Comparison of ENCODE assay signal across 17 cellular contexts in genomic region chr10:63562391-63562790, GRCh38. TPM values are rescaled to one million over a fixed set of nuclear protein-coding genes. Genes with fewer than 3 reads are reported as not detected.
A peak's percentile ranks its signal among the peaks of the same experiment; 100 is the strongest.
DNase-seq lines count a peak whose midpoint lies in the region; ATAC-seq, FAIRE-seq and TF ChIP-seq lines count a peak whose summit lies in the region.
"Had no signal": no experiment of that assay in that cellular context is flagged by ENCODE, and none has a peak within 500 bp of the region (broad histone marks: within the 10 kb centered on the region; RNA-seq: fewer than 3 reads in every experiment).

No MANE protein-coding gene starts in this region.

- H2BK20ac ChIP-seq in H9 (ENCODE audit: low read depth, low read length, poor library complexity, severe bottlenecking): no peak overlapping the region

- H3K9me1 ChIP-seq in K562 (ENCODE audit: control insufficient read depth, insufficient read depth, low read length): no peaks in the 10 kb centered on the region

- H2BK120ac ChIP-seq in H9 (ENCODE audit: low read depth, low read length, poor library complexity, severe bottlenecking): no peak overlapping the region

- DNase-seq in H9 (no peak), T-helper 17 cell (no peak), K562 (ENCODE audit: extremely low read depth in 1 of 4, low spot score in 3 of 4) (no peak)
- no peak for DNase-seq in activated naive CD4-positive, alpha-beta T cell treated with anti-CD3 and anti-CD28 coated beads, Interleukin-2, amount 10 ng/mL, durations not matched to agents 7 days and 5 days
- DNase-seq in stimulated activated CD8-positive, alpha-beta memory T cell treated with anti-CD3 and anti-CD28 coated beads, Interleukin-4, amount 100 ng/mL, for 48 hours: no peak
- DNase-seq: C1 segment of cervical spinal cord; CD4-positive, alpha-beta memory T cell; DMS79; HCEC 1CT; KBM-7 had no signal

- H3K23ac ChIP-seq in H9 (ENCODE audit: insufficient read length, low read depth, low read length): no peak overlapping the region

- H3K14ac ChIP-seq in H9 (ENCODE audit: insufficient read depth, low read length): no peak overlapping the region

- H3K4me1 Mint-ChIP-seq in H9 (peaks cover 12 to 13% of the 10 kb centered on the region in 2 experiments), T-helper 17 cell (peaks cover 32% of the 10 kb centered on the region)
- peaks cover 5% of the 10 kb centered on the region for H3K4me1 Mint-ChIP-seq in activated naive CD4-positive, alpha-beta T cell treated with anti-CD3 and anti-CD28 coated beads, Interleukin-2, amount 10 ng/mL, durations not matched to agents 7 days and 5 days
- H3K4me1 Mint-ChIP-seq: B cell had no signal

- H4K20me1 ChIP-seq in H9 (ENCODE audit: control insufficient read depth, insufficient read depth, insufficient read length) (no peaks in the 10 kb centered on the region), K562 (replicated peaks; ENCODE audit: control insufficient read depth, insufficient read depth, low read length) (no peaks in the 10 kb centered on the region)

- H3K36me3 Mint-ChIP-seq in H9 (ENCODE audit: insufficient read depth in 1 of 3, low read depth in 3 of 3) (no peaks in the 10 kb centered on the region), T-helper 17 cell (ENCODE audit: low read depth) (no peaks in the 10 kb centered on the region)
- peaks cover 4% of the 10 kb centered on the region for H3K36me3 Mint-ChIP-seq in activated naive CD4-positive, alpha-beta T cell treated with anti-CD3 and anti-CD28 coated beads, Interleukin-2, amount 10 ng/mL, durations not matched to agents 7 days and 5 days

- H3K27ac ChIP-seq in C4-2B: peak overlapping the region; percentile 79
- no peak overlapping the region for H3K27ac ChIP-seq in H9 (ENCODE audit: insufficient read length, low read depth, low read length)
- no peak overlapping the region for H3K27ac ChIP-seq in K562 (ENCODE audit: extremely low read depth, low read depth, low read length)

- H2AK5ac ChIP-seq in H9 (ENCODE audit: insufficient read length, low read length): no peak overlapping the region

- H2AFZ ChIP-seq in H9 (ENCODE audit: low read length) (no peak overlapping the region), K562 (ENCODE audit: low read depth, low read length) (no peak overlapping the region)

- TF ChIP-seq POLR2A in K562 (conservative IDR thresholded peaks at IDR 0.05): no peak

- H4K5ac ChIP-seq in H9 (ENCODE audit: insufficient read length, low read depth, low read length): no peak overlapping the region

- TF ChIP-seq CTCF in C4-2B (conservative IDR thresholded peaks at IDR 0.05): no peak
- no peak for TF ChIP-seq CTCF in H9 (conservative IDR thresholded peaks at IDR 0.05)
- TF ChIP-seq CTCF in K562 (IDR thresholded peaks at IDR 0.05 in 2 of 3, conservative IDR thresholded peaks at IDR 0.05 in 1 of 3; ENCODE audit: insufficient read depth in 2 of 3, low read depth in 1 of 3, low read length in 3 of 3): no peak

- H2BK5ac ChIP-seq in H9 (ENCODE audit: insufficient read length, low read length): no peak overlapping the region

- no peak overlapping the region for H2BK12ac ChIP-seq in H9 (ENCODE audit: insufficient read length, low read depth, low read length)

- H3K27ac Mint-ChIP-seq in H9 (peak overlapping the region in 2 of 3 experiments; percentile 32 to 44; a peak in 2 of 7 replicates), T-helper 17 cell (peak overlapping the region; percentile 4)
- H3K27ac Mint-ChIP-seq in activated naive CD4-positive, alpha-beta T cell treated with anti-CD3 and anti-CD28 coated beads, Interleukin-2, amount 10 ng/mL, durations not matched to agents 7 days and 5 days: no peak overlapping the region
- H3K27ac Mint-ChIP-seq: B cell had no signal

- no CpG with 5 or more reads among the region's 3 CpGs for WGBS in H9 (ENCODE audit: extremely low coverage, insufficient read length, low lambda C conversion rate)
- 79% methylated on average over 3 of the region's 3 CpGs for WGBS in K562 (ENCODE audit: insufficient coverage, low coverage, missing lambda C conversion rate)

- no TSS peak for BruUV-seq in K562 (replicated peaks; lab: Mats Ljungman, UMichigan)

- H3K4me1 ChIP-seq in H9 (ENCODE audit: insufficient read depth, low read length): peaks cover 1% of the 10 kb centered on the region; the same call in 1 of the 2 replicates
- H3K4me1 ChIP-seq in K562 (replicated peaks in 1 of 2; ENCODE audit: control insufficient read depth in 2 of 2, insufficient read depth in 2 of 2, low read length in 2 of 2): peaks cover 0 to 5% of the 10 kb centered on the region in 2 experiments; a peak in 1 of 5 replicates

- H3K9ac ChIP-seq in H9 (ENCODE audit: extremely low read depth, insufficient read length, low read length) (no peak overlapping the region), K562 (ENCODE audit: insufficient read depth in 1 of 2, low read depth in 2 of 2, low read length in 2 of 2) (no peak overlapping the region)

- ATAC-seq in T-helper 17 cell (no peak), K562 (peak; percentile 22), GM18517 (IDR thresholded peaks at IDR 0.05; ENCODE audit: unreplicated experiment) (no peak), HG03469 (IDR thresholded peaks at IDR 0.05; ENCODE audit: unreplicated experiment) (no peak)

- H3K9me3 ChIP-seq in H9 (ENCODE audit: control insufficient read depth, low read depth, low read length) (no peaks in the 10 kb centered on the region), T-helper 17 cell (ENCODE audit: control insufficient read depth, low read length, poor library complexity, severe bottlenecking) (no peaks in the 10 kb centered on the region), K562 (replicated peaks; ENCODE audit: control insufficient read depth, insufficient read depth, low read depth, low read length) (no peaks in the 10 kb centered on the region)

- H3K36me3 ChIP-seq in K562 (ENCODE audit: control insufficient read depth, insufficient read depth, low read length): no peaks in the 10 kb centered on the region

- H3K56ac ChIP-seq in H9 (ENCODE audit: insufficient read length, low read depth, low read length): no peak overlapping the region

- in situ Hi-C loops in K562 (cut with MboI): no loop called here

- H3K4ac ChIP-seq in H9 (ENCODE audit: low read depth, low read length): no peak overlapping the region

- POLR2A ChIA-PET in K562 (lab: Yijun Ruan, JAX): interaction anchor here (0.6 to 1.8 kb wide), 3 partner anchors 14 to 342 kb away, joined by 3 to 6 read pairs (median 3); no protein-coding TSS in a partner anchor

- H3K23me2 ChIP-seq in H9 (ENCODE audit: insufficient read length, low read depth, low read length, poor library complexity, severe bottlenecking): no peaks in the 10 kb centered on the region

- H3K9me3 Mint-ChIP-seq in H9: no peaks in the 10 kb centered on the region
- no peaks in the 10 kb centered on the region for H3K9me3 Mint-ChIP-seq in activated naive CD4-positive, alpha-beta T cell treated with anti-CD3 and anti-CD28 coated beads, Interleukin-2, amount 10 ng/mL, durations not matched to agents 7 days and 5 days
- H3K9me3 Mint-ChIP-seq: CD4-positive, alpha-beta memory T cell had no signal

- H3K27me3 ChIP-seq in H9 (ENCODE audit: insufficient read depth, low read length): no peaks in the 10 kb centered on the region
- H3K27me3 ChIP-seq in K562 (ENCODE audit: control insufficient read depth in 2 of 2, insufficient read depth in 2 of 2, low read length in 2 of 2): no peaks in the 10 kb centered on the region

- no peak overlapping the region for H4K8ac ChIP-seq in H9 (replicated peaks; ENCODE audit: insufficient read length, low read depth, low read length)

- no peak for TF ChIP-seq EP300 in K562 (IDR thresholded peaks at IDR 0.05; ENCODE audit: low read length)

- H3K4me3 ChIP-seq in K562: no peak overlapping the region

- no peak overlapping the region for H3T11ph ChIP-seq in H9 (ENCODE audit: low read length)

- H4K91ac ChIP-seq in H9 (ENCODE audit: insufficient read length, low read depth, low read length): no peak overlapping the region

- no peak overlapping the region for H3K4me3 Mint-ChIP-seq in H9
- H3K4me3 Mint-ChIP-seq in T-helper 17 cell: no peak overlapping the region
- H3K4me3 Mint-ChIP-seq in activated naive CD4-positive, alpha-beta T cell treated with anti-CD3 and anti-CD28 coated beads, Interleukin-2, amount 10 ng/mL, durations not matched to agents 7 days and 5 days: no peak overlapping the region
- H3K4me3 Mint-ChIP-seq: B cell; CD4-positive, alpha-beta memory T cell had no signal

- no peak for FAIRE-seq in K562 (lab: Jason Lieb, UNC)
- FAIRE-seq: A204.1, GM12891, H1 had no signal

- CTCF ChIA-PET in K562 (lab: Yijun Ruan, JAX; ENCODE audit: low intra/inter-chr PET ratio): no interaction called here
- CTCF ChIA-PET in activated naive CD4-positive, alpha-beta T cell treated with anti-CD3 and anti-CD28 coated beads, Interleukin-2, amount 10 ng/mL, durations not matched to agents 7 days and 5 days (lab: Charles Lee): no interaction called here

- H3K4me2 ChIP-seq in H9 (ENCODE audit: insufficient read depth, insufficient read length, low read length): no peak overlapping the region
- H3K4me2 ChIP-seq in K562 (ENCODE audit: insufficient read depth, low read length): no peak overlapping the region

- H3K27me3 Mint-ChIP-seq in H9 (ENCODE audit: low read depth): no peaks in the 10 kb centered on the region
- no peaks in the 10 kb centered on the region for H3K27me3 Mint-ChIP-seq in T-helper 17 cell
- H3K27me3 Mint-ChIP-seq in activated naive CD4-positive, alpha-beta T cell treated with anti-CD3 and anti-CD28 coated beads, Interleukin-2, amount 10 ng/mL, durations not matched to agents 7 days and 5 days: no peaks in the 10 kb centered on the region
- H3K27me3 Mint-ChIP-seq: B cell; CD4-positive, alpha-beta memory T cell had no signal

- intact Hi-C loops in K562 (cut with micrococcal nuclease): no loop called here

- H2BK15ac ChIP-seq in H9 (ENCODE audit: low read depth, low read length): no peak overlapping the region

- no peak overlapping the region for H3K18ac ChIP-seq in H9 (ENCODE audit: insufficient read length, low read depth, low read length)

- TF ChIP-seq RAD21 in K562 (CRISPR knock-in tag; conservative IDR thresholded peaks at IDR 0.05 in 1 of 2, IDR thresholded peaks at IDR 0.05 in 1 of 2): no peak

- no peaks in the 10 kb centered on the region for H3K79me1 ChIP-seq in H9 (ENCODE audit: insufficient read depth, low read depth, low read length, poor library complexity, severe bottlenecking)

- H3K79me2 ChIP-seq in H9 (ENCODE audit: insufficient read depth, low read length) (no peaks in the 10 kb centered on the region), K562 (ENCODE audit: control insufficient read depth, insufficient read depth, low read length) (0 out of 3 replicates have a peak, but pooled peaks cover 8% of the 10 kb centered on the region)

RNA-seq across cellular contexts. Expression of gene REEP3, which starts 41.2 kb away (rescaled TPM):
- total RNA-seq in H9 (2021) (21.4 and 23.8 TPM in 2 replicates), T-helper 17 cell (10 to 100 TPM; 21.1 TPM), K562 (2014; rRNA removed) (6.4 TPM in 2 replicates), K562 (2014; rRNA removed; fragmentation: Illumina TruSeq; extraction: Trizol) (10.2 and 12.6 TPM in 2 replicates), K562 (2015; rRNA removed; fragmentation: Illumina TruSeq; extraction: Trizol) (10.8 and 12.4 TPM in 2 replicates), K562 (2021) (10.3 and 10.6 TPM in 2 replicates)
- total RNA-seq in K562 (2011; cell fraction: chromatin; rRNA removed; ENCODE audit: low replicate concordance): 3.8 and 11.4 TPM in 2 replicates
- 3.5 and 4.1 TPM in 2 replicates for total RNA-seq in K562 (2011; cell fraction: nucleolus; rRNA removed)
- 9.5 and 18.6 TPM in 2 replicates for total RNA-seq in K562 (2011; cell fraction: nucleoplasm; rRNA removed)
- polyA plus RNA-seq in K562 (2011; rRNA removed) (6.1 and 9.2 TPM in 2 replicates), K562 (2014; fragmentation: Illumina TruSeq; extraction: Trizol) (9.2 and 13.4 TPM in 2 replicates), K562 (2014; fragmentation: Nextera tagmentation; extraction: Ambion mirVana) (1 to 10 TPM; 3.4 to 6.6 TPM), K562 (2014; rRNA removed) (4.6 and 5.2 TPM in 2 replicates)
- polyA plus RNA-seq in K562 (2011; cell fraction: cytosol; rRNA removed): 2.7 and 4.5 TPM in 2 replicates
- polyA plus RNA-seq in K562 (2011; cell fraction: nucleus; rRNA removed): 1.7 and 2.4 TPM in 2 replicates
- 4.1 and 5.4 TPM in 2 replicates for polyA plus RNA-seq in K562 (2012)
- polyA minus RNA-seq in K562 (2011; rRNA and poly(A)+ RNA removed): 8.9 and 10.7 TPM in 2 replicates
- polyA minus RNA-seq in K562 (2011; cell fraction: cytosol; rRNA and poly(A)+ RNA removed): 5.2 and 6.8 TPM in 2 replicates
- 2.8 and 4.2 TPM in 2 replicates for polyA minus RNA-seq in K562 (2011; cell fraction: nucleus; rRNA and poly(A)+ RNA removed)
